ENCODE assay signal across 32 cellular contexts in the genomic region with DNA sequence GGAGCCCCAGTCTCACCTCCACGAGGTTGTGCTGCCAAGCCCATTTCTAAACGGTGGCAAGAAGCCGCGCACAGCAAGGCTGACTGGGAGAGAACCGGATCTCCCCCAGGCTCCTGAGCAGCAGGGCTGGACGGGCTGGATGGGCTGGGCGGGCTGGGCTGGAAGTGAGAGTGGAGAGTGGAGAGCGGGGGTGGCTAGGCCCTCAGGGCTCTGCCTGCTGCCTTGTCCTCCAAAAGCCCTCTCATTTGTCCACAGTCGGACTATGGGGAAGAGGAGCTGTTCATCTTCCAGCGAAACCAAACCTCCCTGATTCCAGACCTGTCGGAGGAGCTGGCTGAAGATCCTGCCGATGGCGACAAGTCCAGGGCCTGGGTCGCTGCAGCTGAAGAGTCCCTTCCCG. TPM values are rescaled to one million over a fixed set of nuclear protein-coding genes. Genes with fewer than 3 reads are reported as not detected.
"Had no signal": no experiment of that assay in that cellular context is flagged by ENCODE, and none has a peak within 500 bp of the region (broad histone marks: within the 10 kb centered on the region; RNA-seq: fewer than 3 reads in every experiment).

No MANE protein-coding gene starts in this region.

- H3K27me3 ChIP-seq: colonic mucosa, esophagus squamous epithelium, gastrocnemius medialis, heart right ventricle, left lung had no signal

- H3K36me3 ChIP-seq: colonic mucosa, esophagus squamous epithelium, gastrocnemius medialis, heart right ventricle, left lung, lower lobe of right lung had no signal

- FAIRE-seq: endometrium, islet of Langerhans had no signal

- H3K4me3 ChIP-seq: colonic mucosa, esophagus squamous epithelium, gastrocnemius medialis, heart right ventricle, left lung, lower lobe of right lung had no signal

- H3K9me3 ChIP-seq: colonic mucosa, esophagus squamous epithelium, gastrocnemius medialis, heart right ventricle, left lung, lower lobe of right lung had no signal

- H3K27ac ChIP-seq: colonic mucosa, epithelial cell of prostate, esophagus squamous epithelium, gastrocnemius medialis, heart right ventricle, left lung, lower lobe of right lung had no signal

- ATAC-seq: effector memory CD8-positive, alpha-beta T cell; esophagus mucosa; gastrocnemius medialis; heart right ventricle; left cardiac atrium; left lung; left ventricle myocardium superior; lower lobe of right lung had no signal

- H3K4me1 ChIP-seq: colonic mucosa had no signal

- DNase-seq: colonic mucosa; cortex of kidney; effector CD8-positive, alpha-beta T cell; effector memory CD8-positive, alpha-beta T cell; endodermal cell; erythroblast; esophagus squamous epithelium; foreskin fibroblast; foreskin melanocyte; gastrocnemius medialis; glutamatergic neuron; head of caudate nucleus; heart right ventricle; hippocampal formation; left cardiac atrium; left ventricle myocardium superior; lower lobe of right lung; mesendoderm; midbrain had no signal

RNA-seq across cellular contexts. Expression of a gene that starts 3.2 kb away (rescaled TPM):
- total RNA-seq: mononuclear cell had no signal

RNA-seq across cellular contexts. Expression of a gene that starts 50.6 kb away (rescaled TPM):
- total RNA-seq: chondrocyte, colonic mucosa, dermis microvascular lymphatic vessel endothelial cell, esophagus mucosa, esophagus squamous epithelium, gastrocnemius medialis, glomerular endothelial cell, kidney epithelial cell, left cardiac atrium, left lung, left ventricle myocardium superior, lower leg skin, lower lobe of right lung, lung microvascular endothelial cell, mononuclear cell, mucosa of gallbladder had no signal
- polyA plus RNA-seq: heart right ventricle had no signal
